Comparison of ENCODE assay signal across 28 cellular contexts in genomic region chr1:67955591-67955990, GRCh38.
"Had no signal": no experiment of that assay in that cellular context is flagged by ENCODE, and none has a peak within 500 bp of the region (broad histone marks: within the 10 kb centered on the region; RNA-seq: fewer than 3 reads in every experiment).

No MANE protein-coding gene starts in this region.

- H3K27me3 Mint-ChIP-seq: dendritic cell treated with granulocyte-macrophage colony-stimulating factor and Interleukin-4, amounts not matched to agents 40 ng/mL and 50 ng/mL, for 4 days had no signal

- H3K9me3 Mint-ChIP-seq: dendritic cell treated with granulocyte-macrophage colony-stimulating factor and Interleukin-4, amounts not matched to agents 40 ng/mL and 50 ng/mL, for 4 days; endodermal cell; stimulated activated effector memory CD8-positive, alpha-beta T cell treated with anti-CD3 and anti-CD28 coated beads, Interleukin-12 subunit alpha, Interleukin-12 subunit beta, amount 100 ng/mL, for 72 hours had no signal

- H3K27ac Mint-ChIP-seq: dendritic cell treated with granulocyte-macrophage colony-stimulating factor and Interleukin-4, amounts not matched to agents 40 ng/mL and 50 ng/mL, for 4 days; endodermal cell; naive thymus-derived CD8-positive, alpha-beta T cell; stimulated activated effector memory CD8-positive, alpha-beta T cell treated with anti-CD3 and anti-CD28 coated beads, Interleukin-12 subunit alpha, Interleukin-12 subunit beta, amount 100 ng/mL, for 72 hours had no signal

- H3K9me3 ChIP-seq: colonic mucosa, gastroesophageal sphincter, heart left ventricle, ovary, psoas muscle, sigmoid colon, stomach, thyroid gland had no signal

- FAIRE-seq: islet of Langerhans, urothelium cell line had no signal

- H3K36me3 Mint-ChIP-seq: naive thymus-derived CD8-positive, alpha-beta T cell; stimulated activated effector memory CD8-positive, alpha-beta T cell treated with anti-CD3 and anti-CD28 coated beads, Interleukin-12 subunit alpha, Interleukin-12 subunit beta, amount 100 ng/mL, for 72 hours had no signal

- H3K4me3 ChIP-seq: colonic mucosa, gastroesophageal sphincter, heart left ventricle, ovary, psoas muscle, sigmoid colon, stomach, thyroid gland had no signal

- DNase-seq: colonic mucosa; effector CD8-positive, alpha-beta T cell; endodermal cell; heart left ventricle; hippocampal formation; left cardiac atrium; left ventricle myocardium superior; mesendoderm; naive thymus-derived CD8-positive, alpha-beta T cell; occipital lobe; ovary; posterior cingulate gyrus; psoas muscle; right cardiac atrium; sigmoid colon; stimulated activated CD4-positive, alpha-beta T cell treated with anti-CD3 and anti-CD28 coated beads, Interleukin-2, amount 100 ng/mL, for 24 hours; stimulated activated CD4-positive, alpha-beta T cell treated with anti-CD3 and anti-CD28 coated beads, Interleukin-4, amount 100 ng/mL, for 24 hours; stimulated activated naive CD4-positive, alpha-beta T cell treated with Interleukin-2 at 50 U/mL for 16 hours; stomach; thyroid gland; trophoblast cell had no signal

- H3K4me3 Mint-ChIP-seq: dendritic cell treated with granulocyte-macrophage colony-stimulating factor and Interleukin-4, amounts not matched to agents 40 ng/mL and 50 ng/mL, for 4 days; endodermal cell; naive thymus-derived CD8-positive, alpha-beta T cell; stimulated activated effector memory CD8-positive, alpha-beta T cell treated with anti-CD3 and anti-CD28 coated beads, Interleukin-12 subunit alpha, Interleukin-12 subunit beta, amount 100 ng/mL, for 72 hours had no signal

- H3K4me1 Mint-ChIP-seq: naive thymus-derived CD8-positive, alpha-beta T cell; stimulated activated effector memory CD8-positive, alpha-beta T cell treated with anti-CD3 and anti-CD28 coated beads, Interleukin-12 subunit alpha, Interleukin-12 subunit beta, amount 100 ng/mL, for 72 hours had no signal

- H3K27me3 ChIP-seq: colonic mucosa, gastroesophageal sphincter, heart left ventricle, ovary, sigmoid colon, stomach, thyroid gland had no signal

- ATAC-seq: esophagus mucosa; gastroesophageal sphincter; heart left ventricle; left cardiac atrium; left ventricle myocardium superior; naive thymus-derived CD8-positive, alpha-beta T cell; psoas muscle; right cardiac atrium; stimulated activated effector memory CD8-positive, alpha-beta T cell treated with anti-CD3 and anti-CD28 coated beads, Interleukin-12 subunit alpha, Interleukin-12 subunit beta, amount 100 ng/mL, for 72 hours had no signal

- H3K27ac ChIP-seq: colonic mucosa, epithelial cell of prostate, gastroesophageal sphincter, heart left ventricle, ovary, psoas muscle, sigmoid colon, stomach, thyroid gland had no signal

- H3K4me1 ChIP-seq: colonic mucosa, thyroid gland had no signal

- H3K36me3 ChIP-seq: colonic mucosa, gastroesophageal sphincter, heart left ventricle, ovary, sigmoid colon, stomach, thyroid gland had no signal
